In genomic region chr6:166656269-166657206, GRCh38 we compare ENCODE assay signal across 2 cellular contexts.
A peak's percentile ranks its signal among the peaks of the same experiment; 100 is the strongest.
TF ChIP-seq lines count a peak whose summit lies in the region.

No MANE protein-coding gene starts in this region.

TF ChIP-seq in HEK293, 187 proteins besides CTCF, POLR2A, EP300 and RAD21:
- TF ChIP-seq ZIC2 (tag by site-specific recombination; IDR thresholded peaks at IDR 0.05) = peak; percentile 32; the same call in 1 of the 2 replicates
- no peak for TF ChIP-seq ZNF555 (tag by site-specific recombination; conservative IDR thresholded peaks at IDR 0.05)
- TF ChIP-seq ZNF214 (tag by site-specific recombination; IDR thresholded peaks at IDR 0.05; ENCODE audit: borderline replicate concordance) = no peak

TF ChIP-seq in H1, 55 proteins besides CTCF, POLR2A, EP300 and RAD21:
- TF ChIP-seq TAF7 (optimal IDR thresholded peaks at IDR 0.05; ENCODE audit: borderline replicate concordance, low read depth, low read length) (no peak), TEAD4 (IDR thresholded peaks at IDR 0.05; ENCODE audit: low read depth, low read length) (no peak), CHD7 (IDR thresholded peaks at IDR 0.05; ENCODE audit: insufficient replicate concordance, low read length) (no peak), KDM4A (IDR thresholded peaks at IDR 0.05; ENCODE audit: low read depth, low read length, severe bottlenecking) (peak; percentile 68), JUND (IDR thresholded peaks at IDR 0.05; ENCODE audit: low read length) (no peak), BCL11A (IDR thresholded peaks at IDR 0.05; ENCODE audit: low read depth in 2 of 2, low read length in 2 of 2) (no peak), HDAC2 (IDR thresholded peaks at IDR 0.05; ENCODE audit: borderline replicate concordance in 1 of 2, low read depth in 2 of 2, low read length in 2 of 2) (no peak), CTBP2 (IDR thresholded peaks at IDR 0.05; ENCODE audit: borderline replicate concordance, insufficient read depth, insufficient read length, low read length) (peak; percentile 33), SIN3A (conservative IDR thresholded peaks at IDR 0.05 in 1 of 2, IDR thresholded peaks at IDR 0.05 in 1 of 2; ENCODE audit: low read depth in 1 of 2, low read length in 2 of 2) (0 out of 4 replicates have a peak, but pooled peaks of 1 of the 2 experiments have one; percentile 46), MAFK (IDR thresholded peaks at IDR 0.05; ENCODE audit: low read depth, low read length) (no peak), CHD2 (IDR thresholded peaks at IDR 0.05; ENCODE audit: low read length) (no peak), SIX5 (IDR thresholded peaks at IDR 0.05; ENCODE audit: low read depth, low read length) (no peak), E2F6 (IDR thresholded peaks at IDR 0.05) (peak; percentile 26; the same call in 1 of the 2 replicates), PHF8 (conservative IDR thresholded peaks at IDR 0.05; ENCODE audit: low read depth, low read length) (no peak), SAP30 (IDR thresholded peaks at IDR 0.05; ENCODE audit: insufficient read depth, insufficient replicate concordance, low read length) (no peak), ZNF274 (IDR thresholded peaks at IDR 0.05; ENCODE audit: borderline replicate concordance, extremely low read depth, low read length) (no peak), KDM1A (IDR thresholded peaks at IDR 0.05; ENCODE audit: borderline replicate concordance, low read length) (peak; percentile 19; the same call in 1 of the 2 replicates), RFX5 (IDR thresholded peaks at IDR 0.05; ENCODE audit: borderline replicate concordance, low read depth, low read length) (no peak), MAX (IDR thresholded peaks at IDR 0.05) (peak; percentile 1), BACH1 (IDR thresholded peaks at IDR 0.05; ENCODE audit: low read length) (no peak), SP4 (IDR thresholded peaks at IDR 0.05; ENCODE audit: low read length) (no peak), ATF2 (IDR thresholded peaks at IDR 0.05; ENCODE audit: low read length) (no peak), SRF (IDR thresholded peaks at IDR 0.05; ENCODE audit: low read depth, low read length) (no peak), SP1 (IDR thresholded peaks at IDR 0.05; ENCODE audit: low read depth, low read length) (no peak), TCF12 (IDR thresholded peaks at IDR 0.05; ENCODE audit: low read depth, low read length) (0 out of 2 replicates have a peak, but pooled peaks have one; percentile 7), RBBP5 (IDR thresholded peaks at IDR 0.05; ENCODE audit: borderline replicate concordance, low read depth, low read length) (peak; percentile 85; the same call in 1 of the 2 replicates), RNF2 (IDR thresholded peaks at IDR 0.05; ENCODE audit: borderline replicate concordance, low read depth, low read length, missing control alignments, poor library complexity, severe bottlenecking) (no peak), BRCA1 (IDR thresholded peaks at IDR 0.05; ENCODE audit: low read depth, low read length) (no peak), SP2 (IDR thresholded peaks at IDR 0.05; ENCODE audit: low read length) (no peak), GTF2F1 (IDR thresholded peaks at IDR 0.05; ENCODE audit: borderline replicate concordance, low read depth, low read length) (no peak), CREB1 (IDR thresholded peaks at IDR 0.05) (no peak)
